In the genomic region with DNA sequence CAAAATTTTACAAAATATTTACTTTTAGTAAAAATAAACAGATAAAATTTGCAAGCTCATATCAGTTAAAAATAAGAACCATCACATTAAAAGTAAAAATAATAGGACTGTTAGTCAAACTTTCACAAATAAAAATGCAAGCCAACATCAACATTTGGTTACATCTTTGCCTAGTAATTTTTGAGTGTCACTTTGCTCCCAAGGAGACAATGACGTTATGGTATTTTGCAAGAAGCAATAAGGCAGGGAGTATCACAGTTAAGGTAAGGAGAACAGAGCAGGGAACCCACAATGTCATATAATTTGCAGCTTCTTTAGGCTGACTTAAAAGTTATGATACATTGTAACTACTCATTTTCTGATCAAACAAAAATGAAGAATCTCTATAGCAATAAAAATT, we compare ENCODE assay signal across 28 cellular contexts.
A peak's percentile ranks its signal among the peaks of the same experiment; 100 is the strongest.
DNase-seq lines count a peak whose midpoint lies in the region; ATAC-seq, FAIRE-seq and TF ChIP-seq lines count a peak whose summit lies in the region.
"Had no signal": no experiment of that assay in that cellular context is flagged by ENCODE, and none has a peak within 500 bp of the region (broad histone marks: within the 10 kb centered on the region; RNA-seq: fewer than 3 reads in every experiment).

No MANE protein-coding gene starts in this region.

- WGBS in mesendoderm (ENCODE audit: extremely low coverage, insufficient coverage, low lambda C conversion rate), result no CpG with 5 or more reads among the region's 1 CpG

- H3K27ac ChIP-seq in left ventricle myocardium inferior (replicated peaks) (no peak overlapping the region), mesendoderm (ENCODE audit: low read depth, low read length) (no peak overlapping the region)
- H3K27ac ChIP-seq: BLaER1 had no signal

- H4K5ac ChIP-seq in mesendoderm (ENCODE audit: low read length), result no peak overlapping the region

- H3K4me1 ChIP-seq in left ventricle myocardium inferior (no peaks in the 10 kb centered on the region), mesendoderm (ENCODE audit: control insufficient read depth, low read depth, low read length) (no peaks in the 10 kb centered on the region)
- H3K4me1 ChIP-seq: BE2C, BLaER1 had no signal

- H2BK5ac ChIP-seq in mesendoderm (ENCODE audit: low read length), result no peak overlapping the region

- no peak overlapping the region for H2BK120ac ChIP-seq in mesendoderm (ENCODE audit: low read depth, low read length)

- TF ChIP-seq CTCF in left ventricle myocardium inferior (IDR thresholded peaks at IDR 0.05; ENCODE audit: borderline replicate concordance), result no peak

- H3K36me3 ChIP-seq in left ventricle myocardium inferior, result peaks cover 25% of the 10 kb centered on the region
- H3K36me3 ChIP-seq in mesendoderm (ENCODE audit: control insufficient read depth, insufficient read depth, low read length), result no peaks in the 10 kb centered on the region

- no peaks in the 10 kb centered on the region for H3K79me2 ChIP-seq in mesendoderm (ENCODE audit: control insufficient read depth, insufficient read depth, low read length)

- H2AK5ac ChIP-seq in mesendoderm (ENCODE audit: low read length), result no peak overlapping the region

- peak; percentile 99 for FAIRE-seq in endometrium (lab: Jason Lieb, UNC)
- FAIRE-seq: A204.1, GM12878, GM12892, GM18507 had no signal

- no peak overlapping the region for H3K23ac ChIP-seq in mesendoderm (ENCODE audit: low read length)

- H3K4ac ChIP-seq in mesendoderm (ENCODE audit: low read depth, low read length), result no peak overlapping the region

- H3K4me2 ChIP-seq in mesendoderm (ENCODE audit: low read length), result no peak overlapping the region
- H3K4me2 ChIP-seq: BLaER1 had no signal

- ATAC-seq in Right ventricle myocardium inferior (peak; percentile 44), left cardiac atrium (no peak), left ventricle myocardium superior (peak; percentile 36), sciatic nerve (peak; percentile 79)
- ATAC-seq: GM12878 had no signal

- H2BK15ac ChIP-seq in mesendoderm (replicated peaks; ENCODE audit: low read depth), result no peak overlapping the region

- no peaks in the 10 kb centered on the region for H3K9me3 ChIP-seq in left ventricle myocardium inferior (replicated peaks)
- H3K9me3 ChIP-seq: BE2C had no signal

- H3K56ac ChIP-seq in mesendoderm (ENCODE audit: low read length), result no peak overlapping the region

- DNase-seq in Right ventricle myocardium inferior (ENCODE audit: missing footprints) (no peak), left cardiac atrium (no peak), left ventricle myocardium superior (no peak), left ventricle myocardium inferior (no peak), sciatic nerve (ENCODE audit: low spot score) (no peak), mesendoderm (no peak), MV-4-11 (lab: John Stamatoyannopoulos, UW) (no peak)
- DNase-seq: 8988T; ACHN; BE2C; C1 segment of cervical spinal cord; CD4-positive, alpha-beta memory T cell; CD4-positive, CD25-positive, alpha-beta regulatory T cell; CD8-positive, alpha-beta memory T cell; COR-L47; DMS 273 treated with DMSO at 0.1 percent for 48 hours; DMS153; DMS53; DMS79; DND-41; EL; GDM1 had no signal

- H3K27me3 ChIP-seq in left ventricle myocardium inferior (ENCODE audit: low read depth), result no peaks in the 10 kb centered on the region
- no peaks in the 10 kb centered on the region for H3K27me3 ChIP-seq in mesendoderm (ENCODE audit: insufficient read depth, low read length, poor library complexity)
- H3K27me3 ChIP-seq: BE2C, BLaER1 had no signal

- no peak overlapping the region for H4K8ac ChIP-seq in mesendoderm (ENCODE audit: low read depth, low read length)

- intact Hi-C loops in Right ventricle myocardium inferior (cut with DNase I), result no loop called here
- intact Hi-C loops in left cardiac atrium (cut with DNase I), result no loop called here
- intact Hi-C loops in left ventricle myocardium superior (cut with micrococcal nuclease), result no loop called here
- intact Hi-C loops in left ventricle myocardium inferior (cut with micrococcal nuclease), result no loop called here
- intact Hi-C loops in sciatic nerve (cut with DNase I), result no loop called here

- no peak overlapping the region for H3K18ac ChIP-seq in mesendoderm (ENCODE audit: low read length)

- no peak overlapping the region for H3K4me3 ChIP-seq in left ventricle myocardium inferior
- no peak overlapping the region for H3K4me3 ChIP-seq in mesendoderm (ENCODE audit: low read length)
- H3K4me3 ChIP-seq: BLaER1, GM12878 had no signal

- no peaks in the 10 kb centered on the region for H3K79me1 ChIP-seq in mesendoderm (ENCODE audit: low read length)

- no peak overlapping the region for H3K9ac ChIP-seq in mesendoderm (ENCODE audit: low read length)
- H3K9ac ChIP-seq: BLaER1 had no signal

Comparison
In these comparisons a context has a peak if more than half of its experiments do, and no peak if none do; other contexts are left out.
1. ATAC-seq: peak in Right ventricle myocardium inferior (single experiment), left ventricle myocardium superior (single experiment) and sciatic nerve (single experiment); none in left cardiac atrium (0 of 2).